1 cellular context compared by ENCODE assay signal in genomic region chrX:149829751-149830191, GRCh38.
TF ChIP-seq lines count a peak whose summit lies in the region.

No MANE protein-coding gene starts in this region.

TF ChIP-seq in HepG2, 621 proteins besides CTCF, POLR2A, EP300 and RAD21:
- TF ChIP-seq TRIM24 (CRISPR knock-in tag; IDR thresholded peaks at IDR 0.05) (no peak), RFX3 (CRISPR knock-in tag; IDR thresholded peaks at IDR 0.05) (no peak), ZNF639 (CRISPR knock-in tag; conservative IDR thresholded peaks at IDR 0.05) (no peak), ZNF260 (CRISPR knock-in tag; IDR thresholded peaks at IDR 0.05; ENCODE audit: borderline replicate concordance, low read depth) (no peak), KMT2B (CRISPR knock-in tag; IDR thresholded peaks at IDR 0.05) (no peak), ZNF318 (CRISPR knock-in tag; IDR thresholded peaks at IDR 0.05) (no peak), FOXJ3 (CRISPR knock-in tag; IDR thresholded peaks at IDR 0.05; ENCODE audit: borderline replicate concordance) (no peak), GATAD2A (CRISPR knock-in tag; IDR thresholded peaks at IDR 0.05) (no peak), HDAC1 (CRISPR knock-in tag; IDR thresholded peaks at IDR 0.05) (no peak), TIGD3 (CRISPR knock-in tag; IDR thresholded peaks at IDR 0.05; ENCODE audit: borderline replicate concordance) (no peak), MYNN (CRISPR knock-in tag; IDR thresholded peaks at IDR 0.05; ENCODE audit: low read depth) (no peak), KDM6A (CRISPR knock-in tag; IDR thresholded peaks at IDR 0.05; ENCODE audit: low read depth) (no peak)
- TF ChIP-seq, protein P1, sequence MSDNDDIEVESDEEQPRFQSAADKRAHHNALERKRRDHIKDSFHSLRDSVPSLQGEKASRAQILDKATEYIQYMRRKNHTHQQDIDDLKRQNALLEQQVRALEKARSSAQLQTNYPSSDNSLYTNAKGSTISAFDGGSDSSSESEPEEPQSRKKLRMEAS (IDR thresholded peaks at IDR 0.05) = no peak
- TF ChIP-seq, protein P2, sequence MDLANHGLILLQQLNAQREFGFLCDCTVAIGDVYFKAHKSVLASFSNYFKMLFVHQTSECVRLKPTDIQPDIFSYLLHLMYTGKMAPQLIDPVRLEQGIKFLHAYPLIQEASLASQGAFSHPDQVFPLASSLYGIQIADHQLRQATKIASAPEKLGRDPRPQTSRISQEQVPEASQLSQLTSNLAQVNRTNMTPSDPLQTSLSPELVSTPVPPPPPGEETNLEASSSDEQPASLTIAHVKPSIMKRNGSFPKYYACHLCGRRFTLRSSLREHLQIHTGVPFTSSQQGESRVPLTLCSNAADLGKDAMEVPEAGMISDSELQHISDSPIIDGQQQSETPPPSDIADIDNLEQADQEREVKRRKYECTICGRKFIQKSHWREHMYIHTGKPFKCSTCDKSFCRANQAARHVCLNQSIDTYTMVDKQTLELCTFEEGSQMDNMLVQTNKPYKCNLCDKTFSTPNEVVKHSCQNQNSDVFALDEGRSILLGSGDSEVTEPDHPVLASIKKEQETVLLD (CRISPR knock-in tag; IDR thresholded peaks at IDR 0.05; ENCODE audit: low read depth) = no peak
